Comparison of ENCODE assay signal across 18 cellular contexts in the genomic region with DNA sequence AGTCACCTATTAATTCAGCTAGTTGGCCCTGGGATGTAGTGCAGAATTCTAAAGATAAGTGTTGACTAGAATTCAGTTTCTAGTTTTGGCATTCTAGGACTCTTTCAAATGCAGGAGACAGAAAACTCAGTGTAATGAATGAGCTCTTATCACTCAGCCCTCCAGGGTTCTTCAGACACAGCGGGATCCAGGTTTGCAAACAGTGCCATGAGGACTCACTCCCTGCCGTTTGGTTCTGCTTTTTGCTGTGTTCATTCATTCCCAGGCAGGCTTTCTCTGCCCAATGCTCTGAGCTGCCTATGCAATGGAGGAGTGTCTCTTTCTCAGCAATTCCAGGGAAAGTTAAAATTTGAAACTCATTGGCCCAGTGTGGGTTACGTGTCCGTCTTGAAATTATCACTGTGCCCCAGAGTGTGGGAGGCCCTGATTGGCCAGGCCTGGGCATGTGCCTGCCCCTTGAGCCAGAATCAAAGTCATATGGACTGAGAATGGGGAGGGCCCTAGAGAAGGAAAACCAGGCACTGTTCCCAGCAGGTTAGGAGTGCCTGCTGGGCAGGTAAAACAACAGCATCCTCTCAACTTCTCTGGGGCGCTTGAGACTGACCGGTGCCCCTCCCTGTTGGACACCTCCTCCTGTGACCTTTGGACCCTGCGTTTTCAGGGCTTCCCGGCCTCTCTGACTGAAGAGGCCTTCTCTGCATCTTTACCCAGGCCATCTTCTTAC. TPM values are rescaled to one million over a fixed set of nuclear protein-coding genes. Genes with fewer than 3 reads are reported as not detected.
A peak's percentile ranks its signal among the peaks of the same experiment; 100 is the strongest.
DNase-seq lines count a peak whose midpoint lies in the region; ATAC-seq and TF ChIP-seq lines count a peak whose summit lies in the region.
"Had no signal": no experiment of that assay in that cellular context is flagged by ENCODE, and none has a peak within 500 bp of the region (broad histone marks: within the 10 kb centered on the region; RNA-seq: fewer than 3 reads in every experiment).

No MANE protein-coding gene starts in this region.

- H3K36me3 ChIP-seq in endodermal cell (ENCODE audit: control insufficient read depth, insufficient read depth, low read length) (no peaks in the 10 kb centered on the region), neural progenitor cell (no peaks in the 10 kb centered on the region)

- H3K9me3 ChIP-seq in endodermal cell (ENCODE audit: control insufficient read depth, low read length) (no peaks in the 10 kb centered on the region), neural progenitor cell (ENCODE audit: low read depth) (no peaks in the 10 kb centered on the region)

- H3K4me1 Mint-ChIP-seq in endodermal cell (peaks cover 56% of the 10 kb centered on the region), neural progenitor cell (peaks cover 50% of the 10 kb centered on the region), immature natural killer cell (no peaks in the 10 kb centered on the region)
- H3K4me1 Mint-ChIP-seq: activated CD4-positive, alpha-beta T cell treated with anti-CD3 and anti-CD28 coated beads for 36 hours; T-cell had no signal

- H3K36me3 Mint-ChIP-seq in endodermal cell (ENCODE audit: low read depth) (peaks cover 1% of the 10 kb centered on the region), neural progenitor cell (no peaks in the 10 kb centered on the region), immature natural killer cell (no peaks in the 10 kb centered on the region)
- H3K36me3 Mint-ChIP-seq: T-cell had no signal

- H3K4me1 ChIP-seq in endodermal cell (ENCODE audit: control insufficient read depth, insufficient read depth, low read length) (peaks cover 19% of the 10 kb centered on the region), neural progenitor cell (peaks cover 10% of the 10 kb centered on the region)

- peak overlapping the region; percentile 93 for H3K27ac Mint-ChIP-seq in endodermal cell
- H3K27ac Mint-ChIP-seq in neural progenitor cell, result peak overlapping the region; percentile 88
- H3K27ac Mint-ChIP-seq in immature natural killer cell, result no peak overlapping the region
- H3K27ac Mint-ChIP-seq: activated CD4-positive, alpha-beta T cell treated with anti-CD3 and anti-CD28 coated beads for 36 hours; activated T-helper 2 cell treated with anti-CD3 and anti-CD28 coated beads, Interferon-gamma antibody, Interleukin-2, Interleukin-4, amounts not matched to agents 10 μg/mL and 5 μg/mL and 100 μg/mL, durations not matched to agents 14 hours and 24 hours and 36 hours; T-cell had no signal

- peak; percentile 40 for DNase-seq in DMS79 treated with DMSO at 0.1 percent for 48 hours (lab: John Stamatoyannopoulos, UW)
- DNase-seq in NCI-H2107 (lab: John Stamatoyannopoulos, UW), result peak; percentile 24
- peak; percentile 84 for DNase-seq in endodermal cell
- DNase-seq in neural progenitor cell (ENCODE audit: low spot score), result peak; percentile 31
- no peak for DNase-seq in immature natural killer cell
- DNase-seq in GM19238 (ENCODE audit: insufficient read length, low spot score), result no peak
- no peak for DNase-seq in HK-2 (ENCODE audit: unreplicated experiment)
- DNase-seq: activated CD4-positive, alpha-beta T cell treated with anti-CD3 and anti-CD28 coated beads for 36 hours; GF-D8; hypothalamus; NCI-H2029; stimulated activated CD4-positive, alpha-beta T cell treated with anti-CD3 and anti-CD28 coated beads, Interleukin-4, amount 100 ng/mL, for 1 hour; stimulated activated naive CD4-positive, alpha-beta T cell; T-cell had no signal

- H3K27me3 ChIP-seq in endodermal cell (ENCODE audit: control insufficient read depth, insufficient read depth, low read length, poor library complexity, severe bottlenecking) (no peaks in the 10 kb centered on the region), neural progenitor cell (no peaks in the 10 kb centered on the region)

- H3K9me3 Mint-ChIP-seq in endodermal cell, result no peaks in the 10 kb centered on the region
- H3K9me3 Mint-ChIP-seq in neural progenitor cell, result no peaks in the 10 kb centered on the region
- no peaks in the 10 kb centered on the region for H3K9me3 Mint-ChIP-seq in immature natural killer cell
- H3K9me3 Mint-ChIP-seq: activated T-helper 2 cell treated with anti-CD3 and anti-CD28 coated beads, Interferon-gamma antibody, Interleukin-2, Interleukin-4, amounts not matched to agents 10 μg/mL and 5 μg/mL and 100 μg/mL, durations not matched to agents 14 hours and 24 hours and 36 hours; T-cell had no signal

- peak overlapping the region; percentile 33 for H3K4me3 Mint-ChIP-seq in endodermal cell
- H3K4me3 Mint-ChIP-seq in neural progenitor cell, result peak overlapping the region; percentile 57
- no peak overlapping the region for H3K4me3 Mint-ChIP-seq in immature natural killer cell
- H3K4me3 Mint-ChIP-seq: activated CD4-positive, alpha-beta T cell treated with anti-CD3 and anti-CD28 coated beads for 36 hours; T-cell had no signal

- H3K4me2 ChIP-seq in neural progenitor cell, result peak overlapping the region; percentile 39
- H3K4me2 ChIP-seq: KMS-11 had no signal

- H3K4me3 ChIP-seq in endodermal cell (ENCODE audit: low read length) (peak overlapping the region; percentile 53), neural progenitor cell (no peak overlapping the region)

- no peaks in the 10 kb centered on the region for H3K27me3 Mint-ChIP-seq in endodermal cell (ENCODE audit: insufficient read depth)
- H3K27me3 Mint-ChIP-seq in neural progenitor cell (ENCODE audit: insufficient read depth, low read depth), result peaks cover 6% of the 10 kb centered on the region
- peaks cover 0 to 3% (median 0%) of the 10 kb centered on the region in 3 donors for H3K27me3 Mint-ChIP-seq in immature natural killer cell (ENCODE audit: low read depth in 3 of 3)
- H3K27me3 Mint-ChIP-seq: activated CD4-positive, alpha-beta T cell treated with anti-CD3 and anti-CD28 coated beads for 36 hours had no signal

- TF ChIP-seq CTCF in endodermal cell (conservative IDR thresholded peaks at IDR 0.05) (no peak), neural progenitor cell (IDR thresholded peaks at IDR 0.05) (no peak)

- H3K27ac ChIP-seq in endodermal cell (ENCODE audit: low read depth, low read length) (no peak overlapping the region), neural progenitor cell (no peak overlapping the region)
- H3K27ac ChIP-seq: KMS-11 had no signal

- H4K20me1 ChIP-seq in neural progenitor cell (ENCODE audit: low read depth), result no peaks in the 10 kb centered on the region

- peak overlapping the region; percentile 23 for H2AFZ ChIP-seq in neural progenitor cell (replicated peaks)

- H3K79me2 ChIP-seq in neural progenitor cell (ENCODE audit: low read depth), result no peaks in the 10 kb centered on the region

- no peak for ATAC-seq in GM18517 (IDR thresholded peaks at IDR 0.05; ENCODE audit: unreplicated experiment)
- ATAC-seq: activated CD4-positive, alpha-beta T cell treated with anti-CD3 and anti-CD28 coated beads for 36 hours; T-cell had no signal

- H3F3A ChIP-seq in neural progenitor cell (ENCODE audit: low read depth), result peaks cover 21% of the 10 kb centered on the region

- H3K9ac ChIP-seq in endodermal cell (ENCODE audit: extremely low read depth, low read length, poor library complexity, severe bottlenecking) (no peak overlapping the region), neural progenitor cell (no peak overlapping the region)
- H3K9ac ChIP-seq: KMS-11 had no signal

- WGBS in endodermal cell (ENCODE audit: insufficient coverage in 1 of 2, insufficient read length in 1 of 2), 2 experiments, result 23 to 24% methylated on average over 8 of the region's 8 CpGs

RNA-seq across cellular contexts. Expression of a gene that starts 43.4 kb away (rescaled TPM):
- 10 to 100 TPM; 12.1 TPM for total RNA-seq in endodermal cell
- 10.0 TPM for polyA plus RNA-seq in endodermal cell (2013, experiment 1 of 2)
- polyA plus RNA-seq in endodermal cell (2013, experiment 2 of 2), result 9.6 TPM
- 5.2 and 6.2 TPM in 2 replicates for total RNA-seq in neural progenitor cell (ENCODE audit: low replicate concordance)
- polyA plus RNA-seq in immature natural killer cell, result not detected
- total RNA-seq: OCI-LY7 had no signal

RNA-seq across cellular contexts. Expression of a gene that starts 50.1 kb away (rescaled TPM):
- total RNA-seq in endodermal cell (1 to 10 TPM; 2.9 to 3.6 TPM), neural progenitor cell (ENCODE audit: low replicate concordance) (2.9 and 9.1 TPM in 2 replicates)
- 1.7 TPM for polyA plus RNA-seq in endodermal cell (2013, experiment 1 of 2)
- 2.1 TPM for polyA plus RNA-seq in endodermal cell (2013, experiment 2 of 2)
- under 1 TPM in 1 of 3 donors, not detected in 2; 0.28 TPM for polyA plus RNA-seq in immature natural killer cell
- total RNA-seq: activated T-helper 2 cell treated with anti-CD3 and anti-CD28 coated beads, Interferon-gamma antibody, Interleukin-2, Interleukin-4, amounts not matched to agents 10 μg/mL and 5 μg/mL and 100 μg/mL, durations not matched to agents 14 hours and 24 hours and 36 hours; OCI-LY7 had no signal

Comparison
In these comparisons a context has a peak if more than half of its experiments do, and no peak if none do; other contexts are left out.
1. DNase-seq: peak in DMS79 treated with DMSO at 0.1 percent for 48 hours (single experiment), NCI-H2107 (single experiment), endodermal cell (single experiment) and neural progenitor cell (single experiment); none in immature natural killer cell (0 of 3), GM19238 (single experiment) and HK-2 (single experiment).
2. H3K27ac Mint-ChIP-seq: peak in endodermal cell (single experiment) and neural progenitor cell (single experiment); none in immature natural killer cell (0 of 6).
3. H3K4me3 Mint-ChIP-seq: peak in endodermal cell (single experiment) and neural progenitor cell (single experiment); none in immature natural killer cell (0 of 5).